Comparison of ENCODE assay signal across 8 cellular contexts in genomic region chrX:151680805-151681204, GRCh38. TPM values are rescaled to one million over a fixed set of nuclear protein-coding genes. Genes with fewer than 3 reads are reported as not detected.
DNase-seq lines count a peak whose midpoint lies in the region; ATAC-seq, FAIRE-seq and TF ChIP-seq lines count a peak whose summit lies in the region.

No MANE protein-coding gene starts in this region.

- H3K27ac ChIP-seq in fibroblast of lung (ENCODE audit: insufficient read depth, low read length), result no peak overlapping the region
- no peak overlapping the region for H3K27ac ChIP-seq in prostate gland

- intact Hi-C loops in prostate gland (cut with DNase I), result no loop called here

- no peak overlapping the region for H3K4me2 ChIP-seq in fibroblast of lung (ENCODE audit: extremely low read depth, insufficient read depth, low read length)

- 80% methylated on average over 2 of the region's 4 CpGs for WGBS in prostate gland

- no peaks in the 10 kb centered on the region for H3K79me2 ChIP-seq in fibroblast of lung (ENCODE audit: control insufficient read depth, insufficient read depth, low read length)

- TF ChIP-seq CTCF in fibroblast of lung (conservative IDR thresholded peaks at IDR 0.05 in 1 of 2, IDR thresholded peaks at IDR 0.05 in 1 of 2; ENCODE audit: low read depth in 1 of 2, low read length in 2 of 2) (peak; percentile 31 to 40), prostate gland (IDR thresholded peaks at IDR 0.05) (peak in 3 of 4 experiments; percentile 43 to 57 (median 52))

- H2AFZ ChIP-seq in fibroblast of lung (ENCODE audit: low read length), result no peak overlapping the region

- no peaks in the 10 kb centered on the region for H3K4me1 ChIP-seq in fibroblast of lung (ENCODE audit: control insufficient read depth, extremely low read depth, insufficient read depth, low read length)
- H3K4me1 ChIP-seq in prostate gland (replicated peaks), result no peaks in the 10 kb centered on the region

- FAIRE-seq in frontal cortex (lab: Jason Lieb, UNC), result no peak

- DNase-seq in NK-92 treated with Interleukin-12 subunit alpha and Interleukin-12 subunit beta, amount 100 ng/mL, for 24 hours (lab: John Stamatoyannopoulos, UW), result peak; percentile 15
- no peak for DNase-seq in NK-92 (lab: John Stamatoyannopoulos, UW; ENCODE audit: unreplicated experiment)
- peak; percentile 59 for DNase-seq in NCI-H460 (ENCODE audit: extremely low read depth, low read depth)
- peak; percentile 2 for DNase-seq in activated CD8-positive, alpha-beta memory T cell treated with anti-CD3 and anti-CD28 coated beads, Interleukin-2, amount 50 U/mL, for 1 hour (ENCODE audit: extremely low read depth)
- DNase-seq in fibroblast of lung (ENCODE audit: low read depth in 2 of 2), result peak in 1 of 2 donors; percentile 2
- peak; percentile 5 for DNase-seq in prostate gland (ENCODE audit: low spot score)
- DNase-seq in frontal cortex (ENCODE audit: low spot score in 2 of 2), result no peak

- no peak for TF ChIP-seq POLR2A in prostate gland (IDR thresholded peaks at IDR 0.05)

- H3K4me3 ChIP-seq in fibroblast of lung (replicated peaks in 1 of 4; ENCODE audit: control extremely low read depth in 1 of 4, insufficient read depth in 1 of 4, low read depth in 3 of 4, low read length in 4 of 4), result no peak overlapping the region
- no peak overlapping the region for H3K4me3 ChIP-seq in prostate gland

- H3K36me3 ChIP-seq in fibroblast of lung (ENCODE audit: control insufficient read depth, insufficient read depth, low read length), result no peaks in the 10 kb centered on the region
- no peaks in the 10 kb centered on the region for H3K36me3 ChIP-seq in prostate gland

- H3K9ac ChIP-seq in fibroblast of lung (ENCODE audit: insufficient read depth, low read length), result no peak overlapping the region

- ATAC-seq in HG02642 (IDR thresholded peaks at IDR 0.05; ENCODE audit: poor library complexity, unreplicated experiment), result peak; percentile 82

- H3K27me3 ChIP-seq in fibroblast of lung (ENCODE audit: control insufficient read depth, insufficient read depth, low read length) (no peaks in the 10 kb centered on the region), prostate gland (replicated peaks; ENCODE audit: insufficient read depth) (no peaks in the 10 kb centered on the region)

- no peaks in the 10 kb centered on the region for H4K20me1 ChIP-seq in fibroblast of lung (ENCODE audit: control insufficient read depth, extremely low read depth, insufficient read depth, low read length)

- H3K9me3 ChIP-seq in fibroblast of lung (ENCODE audit: control insufficient read depth, insufficient read depth, low read depth, low read length) (no peaks in the 10 kb centered on the region), prostate gland (no peaks in the 10 kb centered on the region)

RNA-seq across cellular contexts. Expression of gene PRRG3, which starts 14.5 kb away (rescaled TPM):
- not detected in 2 replicates for total RNA-seq in NCI-H460 (2014; rRNA removed; shearing (Covaris generic))
- polyA plus RNA-seq in NCI-H460 (2014; cell fraction: nucleus; rRNA removed), result not detected in 2 replicates
- total RNA-seq in fibroblast of lung, result 0.66 and 1.0 TPM in 2 replicates
- 0.03 TPM in 1 of 2 replicates, not detected in the other for polyA plus RNA-seq in fibroblast of lung
- polyA plus RNA-seq in fibroblast of lung (2012), result not detected in 2 replicates
- not detected in 2 replicates for polyA minus RNA-seq in fibroblast of lung (ENCODE audit: low replicate concordance)
- total RNA-seq in prostate gland, result 1 to 10 TPM in 1 of 2 donors, under 1 TPM in 1; 0.68 to 1.2 TPM
- 6.1 TPM for total RNA-seq in frontal cortex

RNA-seq across cellular contexts. Expression of gene FATE1, which starts 35.0 kb away (rescaled TPM):
- not detected in 2 replicates for total RNA-seq in NCI-H460 (2014; rRNA removed; shearing (Covaris generic))
- not detected in 2 replicates for polyA plus RNA-seq in NCI-H460 (2014; cell fraction: nucleus; rRNA removed)
- not detected in 2 replicates for total RNA-seq in fibroblast of lung
- not detected in 2 replicates for polyA plus RNA-seq in fibroblast of lung
- polyA plus RNA-seq in fibroblast of lung (2012), result not detected in 2 replicates
- polyA minus RNA-seq in fibroblast of lung (ENCODE audit: low replicate concordance), result not detected in 2 replicates
- 1,000 to 10,000 TPM in 1 of 2 donors, not detected in 1; 1,003 TPM for total RNA-seq in prostate gland
- total RNA-seq in frontal cortex, result not detected

RNA-seq across cellular contexts. Expression of gene CNGA2, which starts 53.7 kb away (rescaled TPM):
- total RNA-seq in NCI-H460 (2014; rRNA removed; shearing (Covaris generic)), result not detected in 2 replicates
- not detected in 2 replicates for polyA plus RNA-seq in NCI-H460 (2014; cell fraction: nucleus; rRNA removed)
- total RNA-seq in fibroblast of lung, result not detected in 2 replicates
- not detected in 2 replicates for polyA plus RNA-seq in fibroblast of lung
- not detected in 2 replicates for polyA plus RNA-seq in fibroblast of lung (2012)
- not detected in 2 replicates for polyA minus RNA-seq in fibroblast of lung (ENCODE audit: low replicate concordance)
- under 1 TPM in 1 of 2 donors, not detected in 1; 0.80 TPM for total RNA-seq in prostate gland
- total RNA-seq in frontal cortex, result not detected

Comparison
In these comparisons a context has a peak if more than half of its experiments do, and no peak if none do; other contexts are left out.
1. DNase-seq: peak in NK-92 treated with Interleukin-12 subunit alpha and Interleukin-12 subunit beta, amount 100 ng/mL, for 24 hours (single experiment), NCI-H460 (single experiment), activated CD8-positive, alpha-beta memory T cell treated with anti-CD3 and anti-CD28 coated beads, Interleukin-2, amount 50 U/mL, for 1 hour (single experiment) and prostate gland (single experiment); none in NK-92 (single experiment) and frontal cortex (0 of 2).